Comparison of ENCODE assay signal across 17 cellular contexts in genomic region chr6:47844881-47845280, GRCh38.
"Had no signal": no experiment of that assay in that cellular context is flagged by ENCODE, and none has a peak within 500 bp of the region (broad histone marks: within the 10 kb centered on the region; RNA-seq: fewer than 3 reads in every experiment).

No MANE protein-coding gene starts in this region.

- DNase-seq: effector CD4-positive, alpha-beta T cell; heart right ventricle; islet precursor cell; mammary epithelial cell; naive thymus-derived CD8-positive, alpha-beta T cell; psoas muscle; retina; right lobe of liver; stimulated activated CD4-positive, alpha-beta T cell treated with anti-CD3 and anti-CD28 coated beads, Interleukin-4, amount 100 ng/mL, for 1 hour; stimulated activated CD8-positive, alpha-beta memory T cell treated with anti-CD3 and anti-CD28 coated beads, Interleukin-4, amount 100 ng/mL, for 48 hours; tibial artery; upper lobe of right lung had no signal

- H3K4me3 ChIP-seq: heart right ventricle, psoas muscle, right lobe of liver, tibial artery, upper lobe of right lung, vagina had no signal

- H3K9me3 ChIP-seq: neutrophil, psoas muscle, right lobe of liver, tibial artery, upper lobe of right lung, vagina had no signal

- H3K4me1 ChIP-seq: heart right ventricle, psoas muscle, right lobe of liver, tibial artery, upper lobe of right lung, vagina had no signal

- H3K27me3 ChIP-seq: neutrophil, right lobe of liver, tibial artery, vagina had no signal

- H3K36me3 ChIP-seq: heart right ventricle, neutrophil, right lobe of liver, tibial artery, upper lobe of right lung, vagina had no signal

- H3K27ac ChIP-seq: heart right ventricle, neutrophil, psoas muscle, right lobe of liver, tibial artery, upper lobe of right lung, vagina had no signal

- ATAC-seq: esophagus mucosa; heart right ventricle; left lobe of liver; naive thymus-derived CD8-positive, alpha-beta T cell; psoas muscle; right lobe of liver; stimulated activated effector memory CD8-positive, alpha-beta T cell treated with anti-CD3 and anti-CD28 coated beads, Interleukin-12 subunit alpha, Interleukin-12 subunit beta, amount 100 ng/mL, for 72 hours; upper lobe of right lung had no signal
